ENCODE assay signal across 16 cellular contexts in the genomic region with DNA sequence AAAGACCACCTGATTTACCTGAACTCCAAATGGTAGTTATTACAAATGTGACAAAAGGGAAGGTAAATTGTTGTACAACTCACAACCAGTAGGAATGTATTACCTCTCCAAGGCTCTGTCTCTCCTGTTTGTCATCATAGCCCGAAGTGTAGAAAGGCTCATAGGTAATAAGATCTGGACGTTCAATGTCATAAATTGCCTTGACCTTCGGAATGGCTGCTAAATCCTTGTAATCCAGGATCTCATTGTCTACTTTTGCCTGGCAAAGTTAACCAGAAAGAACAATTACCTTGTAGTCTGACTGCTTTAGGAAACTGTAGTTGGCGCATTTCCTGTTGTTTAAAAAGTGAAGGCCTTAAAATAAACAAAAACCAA.
DNase-seq lines count a peak whose midpoint lies in the region; ATAC-seq and TF ChIP-seq lines count a peak whose summit lies in the region.
"Had no signal": no experiment of that assay in that cellular context is flagged by ENCODE, and none has a peak within 500 bp of the region (broad histone marks: within the 10 kb centered on the region; RNA-seq: fewer than 3 reads in every experiment).

No MANE protein-coding gene starts in this region.

- H3K27ac ChIP-seq in GM23338 (ENCODE audit: low read depth), result peak overlapping the region; percentile 3; the same call in 1 of the 2 replicates

- no peaks in the 10 kb centered on the region for H3K36me3 ChIP-seq in GM23338 (ENCODE audit: insufficient read depth)

- no peak overlapping the region for H3K4me3 ChIP-seq in GM23338
- H3K4me3 ChIP-seq: lung had no signal

- TF ChIP-seq CTCF in GM23338 (conservative IDR thresholded peaks at IDR 0.05; ENCODE audit: low read depth in 2 of 2), result no peak
- no peak for TF ChIP-seq CTCF in nephron progenitor cell (IDR thresholded peaks at IDR 0.05)

- peaks cover 15% of the 10 kb centered on the region for H3K36me3 Mint-ChIP-seq in T-helper 1 cell treated with Interleukin-12 subunit alpha and Interleukin-12 subunit beta and Interleukin-4 antibody, amounts not matched to agents 30 μg/mL and 1 μg/mL, for 36 hours (ENCODE audit: low read depth)
- H3K36me3 Mint-ChIP-seq in GM23338 (ENCODE audit: low read depth), result peaks cover 8% of the 10 kb centered on the region; the same call in 1 of the 3 replicates
- peaks cover 8% of the 10 kb centered on the region for H3K36me3 Mint-ChIP-seq in activated naive CD8-positive, alpha-beta T cell treated with anti-CD3 and anti-CD28 coated beads for 36 hours
- peaks cover 29% of the 10 kb centered on the region for H3K36me3 Mint-ChIP-seq in nephron progenitor cell (ENCODE audit: low read depth)

- no peak for ATAC-seq in GM23338
- ATAC-seq in GM18867 (IDR thresholded peaks at IDR 0.05; ENCODE audit: unreplicated experiment), result no peak
- no peak for ATAC-seq in GM21423 (IDR thresholded peaks at IDR 0.05; ENCODE audit: unreplicated experiment)

- DNase-seq in T-helper 1 cell (no peak), GM23338 (ENCODE audit: low spot score) (no peak), nephron progenitor cell (no peak), T-helper 9 cell (no peak)
- DNase-seq in activated naive CD8-positive, alpha-beta T cell treated with anti-CD3 and anti-CD28 coated beads for 36 hours, result no peak
- DNase-seq: activated CD4-positive, alpha-beta T cell treated with anti-CD3 and anti-CD28 coated beads for 4 hours; DMS 273 treated with DMSO at 0.1 percent for 48 hours; IMR-90; NCI-H446; occipital lobe; stimulated activated naive CD4-positive, alpha-beta T cell treated with Interleukin-2 at 50 U/mL for 16 hours; T-helper 2 cell had no signal

- no peaks in the 10 kb centered on the region for H3K79me2 ChIP-seq in GM23338 (replicated peaks; ENCODE audit: insufficient read depth)

- H3K4me1 ChIP-seq in GM23338 (ENCODE audit: insufficient read depth), result peaks cover 19% of the 10 kb centered on the region

- peak overlapping the region; percentile 64 for H3K4me2 ChIP-seq in GM23338

- no peak overlapping the region for H2AFZ ChIP-seq in GM23338

- H3K9me2 ChIP-seq in GM23338 (ENCODE audit: insufficient read depth), result no peaks in the 10 kb centered on the region

- no peaks in the 10 kb centered on the region for H3K27me3 ChIP-seq in GM23338 (ENCODE audit: insufficient read depth)

- H3F3A ChIP-seq in GM23338 (replicated peaks; ENCODE audit: low read depth), result no peaks in the 10 kb centered on the region

- H3K27me3 Mint-ChIP-seq in T-helper 1 cell treated with Interleukin-12 subunit alpha and Interleukin-12 subunit beta and Interleukin-4 antibody, amounts not matched to agents 30 μg/mL and 1 μg/mL, for 36 hours (ENCODE audit: low read depth), result no peaks in the 10 kb centered on the region
- H3K27me3 Mint-ChIP-seq in GM23338 (ENCODE audit: insufficient read depth, low read depth, poor library complexity) (peaks cover 1% of the 10 kb centered on the region), nephron progenitor cell (ENCODE audit: low read depth, poor library complexity) (no peaks in the 10 kb centered on the region)
- H3K27me3 Mint-ChIP-seq in activated naive CD8-positive, alpha-beta T cell treated with anti-CD3 and anti-CD28 coated beads for 36 hours, result no peaks in the 10 kb centered on the region

- no peaks in the 10 kb centered on the region; the same call in 1 of the 2 replicates for H4K20me1 ChIP-seq in GM23338 (replicated peaks; ENCODE audit: insufficient read depth)

- peak overlapping the region; percentile 15 for H3K27ac Mint-ChIP-seq in T-helper 1 cell treated with Interleukin-12 subunit alpha and Interleukin-12 subunit beta and Interleukin-4 antibody, amounts not matched to agents 30 μg/mL and 1 μg/mL, for 36 hours
- H3K27ac Mint-ChIP-seq in GM23338, result peak overlapping the region; percentile 24; the same call in 1 of the 2 replicates
- H3K27ac Mint-ChIP-seq in activated naive CD8-positive, alpha-beta T cell treated with anti-CD3 and anti-CD28 coated beads for 36 hours, result peak overlapping the region; percentile 58
- peak overlapping the region; percentile 15 for H3K27ac Mint-ChIP-seq in nephron progenitor cell

- H3K4me1 Mint-ChIP-seq in T-helper 1 cell treated with Interleukin-12 subunit alpha and Interleukin-12 subunit beta and Interleukin-4 antibody, amounts not matched to agents 30 μg/mL and 1 μg/mL, for 36 hours (ENCODE audit: low read depth), result peaks cover 22% of the 10 kb centered on the region
- peaks cover 25% of the 10 kb centered on the region for H3K4me1 Mint-ChIP-seq in GM23338
- peaks cover 31% of the 10 kb centered on the region for H3K4me1 Mint-ChIP-seq in activated naive CD8-positive, alpha-beta T cell treated with anti-CD3 and anti-CD28 coated beads for 36 hours
- H3K4me1 Mint-ChIP-seq in nephron progenitor cell, result peaks cover 43% of the 10 kb centered on the region

- H3K9me3 Mint-ChIP-seq in T-helper 1 cell treated with Interleukin-12 subunit alpha and Interleukin-12 subunit beta and Interleukin-4 antibody, amounts not matched to agents 30 μg/mL and 1 μg/mL, for 36 hours, result no peaks in the 10 kb centered on the region
- H3K9me3 Mint-ChIP-seq in GM23338 (no peaks in the 10 kb centered on the region), nephron progenitor cell (no peaks in the 10 kb centered on the region)
- H3K9me3 Mint-ChIP-seq in activated naive CD8-positive, alpha-beta T cell treated with anti-CD3 and anti-CD28 coated beads for 36 hours, result no peaks in the 10 kb centered on the region

- H3K4me3 Mint-ChIP-seq in T-helper 1 cell treated with Interleukin-12 subunit alpha and Interleukin-12 subunit beta and Interleukin-4 antibody, amounts not matched to agents 30 μg/mL and 1 μg/mL, for 36 hours, result no peak overlapping the region
- no peak overlapping the region for H3K4me3 Mint-ChIP-seq in GM23338
- H3K4me3 Mint-ChIP-seq in activated naive CD8-positive, alpha-beta T cell treated with anti-CD3 and anti-CD28 coated beads for 36 hours, result no peak overlapping the region
- H3K4me3 Mint-ChIP-seq in nephron progenitor cell, result no peak overlapping the region

TF ChIP-seq in GM23338, 12 proteins besides CTCF, POLR2A, EP300 and RAD21:
- no peak for TF ChIP-seq EZH2phosphoT487 (IDR thresholded peaks at IDR 0.05; ENCODE audit: unreplicated experiment)
- TF ChIP-seq, protein P1, sequence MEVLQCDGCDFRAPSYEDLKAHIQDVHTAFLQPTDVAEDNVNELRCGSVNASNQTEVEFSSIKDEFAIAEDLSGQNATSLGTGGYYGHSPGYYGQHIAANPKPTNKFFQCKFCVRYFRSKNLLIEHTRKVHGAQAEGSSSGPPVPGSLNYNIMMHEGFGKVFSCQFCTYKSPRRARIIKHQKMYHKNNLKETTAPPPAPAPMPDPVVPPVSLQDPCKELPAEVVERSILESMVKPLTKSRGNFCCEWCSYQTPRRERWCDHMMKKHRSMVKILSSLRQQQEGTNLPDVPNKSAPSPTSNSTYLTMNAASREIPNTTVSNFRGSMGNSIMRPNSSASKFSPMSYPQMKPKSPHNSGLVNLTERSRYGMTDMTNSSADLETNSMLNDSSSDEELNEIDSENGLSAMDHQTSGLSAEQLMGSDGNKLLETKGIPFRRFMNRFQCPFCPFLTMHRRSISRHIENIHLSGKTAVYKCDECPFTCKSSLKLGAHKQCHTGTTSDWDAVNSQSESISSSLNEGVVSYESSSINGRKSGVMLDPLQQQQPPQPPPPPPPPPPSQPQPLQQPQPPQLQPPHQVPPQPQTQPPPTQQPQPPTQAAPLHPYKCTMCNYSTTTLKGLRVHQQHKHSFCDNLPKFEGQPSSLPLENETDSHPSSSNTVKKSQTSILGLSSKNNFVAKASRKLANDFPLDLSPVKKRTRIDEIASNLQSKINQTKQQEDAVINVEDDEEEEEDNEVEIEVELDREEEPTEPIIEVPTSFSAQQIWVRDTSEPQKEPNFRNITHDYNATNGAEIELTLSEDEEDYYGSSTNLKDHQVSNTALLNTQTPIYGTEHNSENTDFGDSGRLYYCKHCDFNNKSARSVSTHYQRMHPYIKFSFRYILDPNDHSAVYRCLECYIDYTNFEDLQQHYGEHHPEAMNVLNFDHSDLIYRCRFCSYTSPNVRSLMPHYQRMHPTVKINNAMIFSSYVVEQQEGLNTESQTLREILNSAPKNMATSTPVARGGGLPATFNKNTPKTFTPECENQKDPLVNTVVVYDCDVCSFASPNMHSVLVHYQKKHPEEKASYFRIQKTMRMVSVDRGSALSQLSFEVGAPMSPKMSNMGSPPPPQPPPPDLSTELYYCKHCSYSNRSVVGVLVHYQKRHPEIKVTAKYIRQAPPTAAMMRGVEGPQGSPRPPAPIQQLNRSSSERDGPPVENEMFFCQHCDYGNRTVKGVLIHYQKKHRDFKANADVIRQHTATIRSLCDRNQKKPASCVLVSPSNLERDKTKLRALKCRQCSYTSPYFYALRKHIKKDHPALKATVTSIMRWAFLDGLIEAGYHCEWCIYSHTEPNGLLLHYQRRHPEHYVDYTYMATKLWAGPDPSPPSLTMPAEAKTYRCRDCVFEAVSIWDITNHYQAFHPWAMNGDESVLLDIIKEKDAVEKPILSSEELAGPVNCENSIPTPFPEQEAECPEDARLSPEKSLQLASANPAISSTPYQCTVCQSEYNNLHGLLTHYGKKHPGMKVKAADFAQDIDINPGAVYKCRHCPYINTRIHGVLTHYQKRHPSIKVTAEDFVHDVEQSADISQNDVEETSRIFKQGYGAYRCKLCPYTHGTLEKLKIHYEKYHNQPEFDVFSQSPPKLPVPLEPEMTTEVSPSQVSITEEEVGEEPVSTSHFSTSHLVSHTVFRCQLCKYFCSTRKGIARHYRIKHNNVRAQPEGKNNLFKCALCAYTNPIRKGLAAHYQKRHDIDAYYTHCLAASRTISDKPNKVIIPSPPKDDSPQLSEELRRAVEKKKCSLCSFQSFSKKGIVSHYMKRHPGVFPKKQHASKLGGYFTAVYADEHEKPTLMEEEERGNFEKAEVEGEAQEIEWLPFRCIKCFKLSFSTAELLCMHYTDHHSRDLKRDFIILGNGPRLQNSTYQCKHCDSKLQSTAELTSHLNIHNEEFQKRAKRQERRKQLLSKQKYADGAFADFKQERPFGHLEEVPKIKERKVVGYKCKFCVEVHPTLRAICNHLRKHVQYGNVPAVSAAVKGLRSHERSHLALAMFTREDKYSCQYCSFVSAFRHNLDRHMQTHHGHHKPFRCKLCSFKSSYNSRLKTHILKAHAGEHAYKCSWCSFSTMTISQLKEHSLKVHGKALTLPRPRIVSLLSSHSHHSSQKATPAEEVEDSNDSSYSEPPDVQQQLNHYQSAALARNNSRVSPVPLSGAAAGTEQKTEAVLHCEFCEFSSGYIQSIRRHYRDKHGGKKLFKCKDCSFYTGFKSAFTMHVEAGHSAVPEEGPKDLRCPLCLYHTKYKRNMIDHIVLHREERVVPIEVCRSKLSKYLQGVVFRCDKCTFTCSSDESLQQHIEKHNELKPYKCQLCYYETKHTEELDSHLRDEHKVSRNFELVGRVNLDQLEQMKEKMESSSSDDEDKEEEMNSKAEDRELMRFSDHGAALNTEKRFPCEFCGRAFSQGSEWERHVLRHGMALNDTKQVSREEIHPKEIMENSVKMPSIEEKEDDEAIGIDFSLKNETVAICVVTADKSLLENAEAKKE (CRISPR knock-in tag; IDR thresholded peaks at IDR 0.05), result no peak
